ENCODE assay signal across 8 cellular contexts in the genomic region with DNA sequence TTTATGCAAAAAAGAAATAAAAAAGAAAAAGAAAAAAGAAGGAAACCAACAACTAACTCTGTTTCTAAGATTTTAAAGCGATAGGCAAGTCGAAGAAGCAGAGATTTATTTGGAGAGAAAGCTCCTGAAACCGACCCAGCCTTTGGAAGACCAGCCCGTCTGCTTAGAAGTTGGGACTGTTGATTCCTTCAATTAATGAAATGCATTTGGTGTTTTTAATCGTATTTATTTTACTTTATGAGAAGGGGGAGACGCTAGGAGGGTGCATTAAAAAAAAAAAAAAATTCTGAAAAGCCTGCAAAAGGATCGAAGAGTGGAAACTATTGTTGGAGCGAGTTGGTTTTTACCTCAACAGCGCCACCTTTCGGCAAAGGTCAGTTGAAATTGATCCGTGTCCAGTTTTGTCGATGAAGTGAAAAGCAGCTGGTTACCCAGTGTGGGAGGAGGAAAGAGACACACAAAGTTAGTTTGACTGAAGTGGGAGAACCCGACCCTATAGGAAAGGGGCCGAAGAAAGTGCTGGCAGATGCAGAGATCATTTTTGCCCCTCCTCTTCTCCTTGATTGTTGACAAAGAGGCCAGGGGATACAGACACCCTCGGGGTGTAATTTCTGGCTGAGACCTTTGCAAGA. TPM values are rescaled to one million over a fixed set of nuclear protein-coding genes. Genes with fewer than 3 reads are reported as not detected.
DNase-seq lines count a peak whose midpoint lies in the region; ATAC-seq and FAIRE-seq lines count a peak whose summit lies in the region.

No MANE protein-coding gene starts in this region.

- H3K4me3 ChIP-seq in mesendoderm (ENCODE audit: low read length): no peak overlapping the region

- no peak overlapping the region for H4K5ac ChIP-seq in mesendoderm (ENCODE audit: low read length)

- no peaks in the 10 kb centered on the region for H3K27me3 ChIP-seq in mesendoderm (ENCODE audit: insufficient read depth, low read length, poor library complexity)

- peak overlapping the region; percentile 65 for H3K56ac ChIP-seq in mesendoderm (ENCODE audit: low read length)

- H2BK120ac ChIP-seq in mesendoderm (ENCODE audit: low read depth, low read length): no peak overlapping the region

- no peak overlapping the region for H3K27ac ChIP-seq in mesendoderm (ENCODE audit: low read depth, low read length)

- H3K4ac ChIP-seq in mesendoderm (ENCODE audit: low read depth, low read length): no peak overlapping the region

- no CpG with 5 or more reads among the region's 15 CpGs for WGBS in mesendoderm (ENCODE audit: extremely low coverage, insufficient coverage, low lambda C conversion rate)

- H3K4me2 ChIP-seq in mesendoderm (ENCODE audit: low read length): peak overlapping the region; percentile 64

- H3K79me1 ChIP-seq in mesendoderm (ENCODE audit: low read length): no peaks in the 10 kb centered on the region

- no peak overlapping the region for H4K8ac ChIP-seq in mesendoderm (ENCODE audit: low read depth, low read length)

- H2BK15ac ChIP-seq in mesendoderm (replicated peaks; ENCODE audit: low read depth): no peak overlapping the region

- H3K36me3 ChIP-seq in mesendoderm (ENCODE audit: control insufficient read depth, insufficient read depth, low read length): no peaks in the 10 kb centered on the region

- H3K23ac ChIP-seq in mesendoderm (ENCODE audit: low read length): no peak overlapping the region

- H3K4me1 ChIP-seq in mesendoderm (ENCODE audit: control insufficient read depth, low read depth, low read length): no peaks in the 10 kb centered on the region

- H3K18ac ChIP-seq in mesendoderm (ENCODE audit: low read length): no peak overlapping the region

- ATAC-seq in GM18909 (IDR thresholded peaks at IDR 0.05; ENCODE audit: poor library complexity, unreplicated experiment): no peak

- DNase-seq in AG08396 (ENCODE audit: low spot score): peak; percentile 74
- DNase-seq in H4 (ENCODE audit: low spot score): peak; percentile 67
- peak; percentile 12 for DNase-seq in NCI-H526 treated with DMSO at 0.1 percent for 48 hours (lab: John Stamatoyannopoulos, UW)
- DNase-seq in activated CD8-positive, alpha-beta memory T cell treated with anti-CD3 and anti-CD28 coated beads for 4 hours (ENCODE audit: low read depth in 2 of 2): peak; percentile 55 to 65
- peak; percentile 83 for DNase-seq in mesendoderm
- peak; percentile 72 for DNase-seq in stimulated activated CD8-positive, alpha-beta memory T cell treated with anti-CD3 and anti-CD28 coated beads, Interleukin-12 subunit alpha, Interleukin-12 subunit beta, amount 100 ng/mL, for 1 hour (ENCODE audit: low read depth)

- FAIRE-seq in endometrium (lab: Jason Lieb, UNC): peak; percentile 95

- no peak overlapping the region for H2BK5ac ChIP-seq in mesendoderm (ENCODE audit: low read length)

- H3K79me2 ChIP-seq in mesendoderm (ENCODE audit: control insufficient read depth, insufficient read depth, low read length): no peaks in the 10 kb centered on the region

- peak overlapping the region; percentile 50 for H3K9ac ChIP-seq in mesendoderm (ENCODE audit: low read length)

- H2AK5ac ChIP-seq in mesendoderm (ENCODE audit: low read length): no peak overlapping the region

RNA-seq across cellular contexts. Expression of a gene that starts 1.6 kb away (rescaled TPM):
- total RNA-seq in H4 (2014; rRNA removed; shearing (Covaris generic)): 6.6 and 7.9 TPM in 2 replicates
- 0.37 TPM for polyA plus RNA-seq in mesendoderm (2013, experiment 1 of 2)
- 0.39 TPM for polyA plus RNA-seq in mesendoderm (2013, experiment 2 of 2)

Comparison
In these comparisons a context has a peak if more than half of its experiments do, and no peak if none do; other contexts are left out.
1. DNase-seq: peak in every context shown above with its lines; median percentile 83 in mesendoderm; 74 in AG08396; 72 in stimulated activated CD8-positive, alpha-beta memory T cell treated with anti-CD3 and anti-CD28 coated beads, Interleukin-12 subunit alpha, Interleukin-12 subunit beta, amount 100 ng/mL, for 1 hour; 67 in H4; 60 in activated CD8-positive, alpha-beta memory T cell treated with anti-CD3 and anti-CD28 coated beads for 4 hours; 12 in NCI-H526 treated with DMSO at 0.1 percent for 48 hours.